In the genomic region with DNA sequence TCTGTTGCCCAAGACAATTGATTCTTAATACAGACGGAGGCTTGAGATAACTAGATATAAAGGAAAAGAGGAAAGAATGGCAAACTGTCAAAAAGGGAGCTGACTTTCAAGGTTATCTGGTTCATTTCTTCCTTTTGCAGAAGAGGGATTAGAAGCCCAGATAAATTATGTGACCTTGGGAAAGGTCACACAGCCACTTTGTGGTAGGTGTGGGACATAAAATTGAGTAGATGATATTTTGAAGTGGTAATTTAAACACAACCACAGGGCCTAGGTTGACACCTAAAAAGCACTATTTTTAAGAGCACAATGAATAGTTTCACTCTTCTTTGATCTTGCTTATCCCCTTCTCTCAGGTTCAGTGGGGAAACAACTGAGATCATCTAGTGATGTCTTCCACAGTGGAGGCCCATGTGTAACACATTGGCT, we compare ENCODE assay signal across 10 cellular contexts. TPM values are rescaled to one million over a fixed set of nuclear protein-coding genes. Genes with fewer than 3 reads are reported as not detected.
DNase-seq lines count a peak whose midpoint lies in the region; ATAC-seq and TF ChIP-seq lines count a peak whose summit lies in the region.
"Had no signal": no experiment of that assay in that cellular context is flagged by ENCODE, and none has a peak within 500 bp of the region (broad histone marks: within the 10 kb centered on the region; RNA-seq: fewer than 3 reads in every experiment).

No MANE protein-coding gene starts in this region.

- peak overlapping the region; percentile 92 for H3K27ac Mint-ChIP-seq in activated naive CD4-positive, alpha-beta T cell treated with anti-CD3 and anti-CD28 coated beads for 36 hours
- H3K27ac Mint-ChIP-seq in activated CD4-positive, alpha-beta memory T cell treated with anti-CD3 and anti-CD28 coated beads, Interleukin-2, amount 10 ng/mL, durations not matched to agents 7 days and 5 days, result peak overlapping the region; percentile 99
- H3K27ac Mint-ChIP-seq: type B pancreatic cell had no signal

- no peak for TF ChIP-seq CTCF in GM10248 (IDR thresholded peaks at IDR 0.05; ENCODE audit: control extremely low read depth, extremely low read depth, low read depth, missing control alignments)
- TF ChIP-seq CTCF in GM13977 (IDR thresholded peaks at IDR 0.05; ENCODE audit: extremely low read depth, insufficient read depth, missing control alignments), result no peak

- no peaks in the 10 kb centered on the region for H3K36me3 ChIP-seq in thymus (ENCODE audit: control insufficient read depth, insufficient read depth)
- H3K36me3 ChIP-seq: brain microvascular endothelial cell had no signal

- H3K36me3 Mint-ChIP-seq in activated naive CD4-positive, alpha-beta T cell treated with anti-CD3 and anti-CD28 coated beads for 36 hours (ENCODE audit: low read depth), result no peaks in the 10 kb centered on the region
- H3K36me3 Mint-ChIP-seq in activated CD4-positive, alpha-beta memory T cell treated with anti-CD3 and anti-CD28 coated beads, Interleukin-2, amount 10 ng/mL, durations not matched to agents 7 days and 5 days (ENCODE audit: low read depth), result peaks cover 7% of the 10 kb centered on the region
- H3K36me3 Mint-ChIP-seq: type B pancreatic cell had no signal

- no peaks in the 10 kb centered on the region for H3K9me3 Mint-ChIP-seq in activated naive CD4-positive, alpha-beta T cell treated with anti-CD3 and anti-CD28 coated beads for 36 hours
- peaks cover 5% of the 10 kb centered on the region for H3K9me3 Mint-ChIP-seq in activated CD4-positive, alpha-beta memory T cell treated with anti-CD3 and anti-CD28 coated beads, Interleukin-2, amount 10 ng/mL, durations not matched to agents 7 days and 5 days

- DNase-seq in activated naive CD4-positive, alpha-beta T cell treated with anti-CD3 and anti-CD28 coated beads for 36 hours, result peak; percentile 24
- no peak for DNase-seq in activated naive CD4-positive, alpha-beta T cell treated with anti-CD3 and anti-CD28 coated beads, Interleukin-2, amount 50 U/mL, for 16 hours
- no peak for DNase-seq in activated CD4-positive, alpha-beta memory T cell treated with anti-CD3 and anti-CD28 coated beads, Interleukin-2, amount 10 ng/mL, durations not matched to agents 7 days and 5 days
- DNase-seq in activated gamma-delta T cell treated with Interleukin-2 at 50 U/mL for 16 hours, result no peak
- DNase-seq in GM10248 (ENCODE audit: extremely low spot score), result no peak
- DNase-seq in GM13977 (ENCODE audit: low spot score), result no peak
- DNase-seq: brain microvascular endothelial cell had no signal

- H3K27ac ChIP-seq in thymus (ENCODE audit: low read depth), result peak overlapping the region; percentile 97
- H3K27ac ChIP-seq: brain microvascular endothelial cell had no signal

- peak overlapping the region; percentile 19 for H3K4me3 ChIP-seq in thymus (ENCODE audit: low read length)

- CTCF ChIA-PET in activated naive CD4-positive, alpha-beta T cell treated with anti-CD3 and anti-CD28 coated beads for 36 hours (lab: Charles Lee), result interaction anchor here (1.2 to 2.6 kb wide), 5 partner anchors 18 to 63 kb away, joined by 3 to 12 read pairs (median 5); no protein-coding TSS in a partner anchor
- CTCF ChIA-PET in activated CD4-positive, alpha-beta memory T cell treated with anti-CD3 and anti-CD28 coated beads, Interleukin-2, amount 10 ng/mL, durations not matched to agents 7 days and 5 days (lab: Charles Lee), result interaction anchor here (0.8 to 3.7 kb wide), 11 partner anchors 8 to 211 kb away, joined by 3 to 33 read pairs (median 5); no protein-coding TSS in a partner anchor
- CTCF ChIA-PET in GM10248 (lab: Yijun Ruan, JAX), result interaction anchor here (0.7 to 2.8 kb wide), 8 partner anchors 8 to 108 kb away, joined by 3 to 10 read pairs (median 4); no protein-coding TSS in a partner anchor

- H3K27me3 Mint-ChIP-seq in activated naive CD4-positive, alpha-beta T cell treated with anti-CD3 and anti-CD28 coated beads for 36 hours (ENCODE audit: low read depth), result no peaks in the 10 kb centered on the region
- no peaks in the 10 kb centered on the region for H3K27me3 Mint-ChIP-seq in activated CD4-positive, alpha-beta memory T cell treated with anti-CD3 and anti-CD28 coated beads, Interleukin-2, amount 10 ng/mL, durations not matched to agents 7 days and 5 days

- intact Hi-C loops in activated naive CD4-positive, alpha-beta T cell treated with anti-CD3 and anti-CD28 coated beads for 36 hours (cut with micrococcal nuclease), result loop anchor here (1.0 to 5.0 kb wide), 5 partner anchors 20 to 110 kb away; no protein-coding TSS in a partner anchor

- in situ Hi-C loops in GM13977 (cut with MboI; ENCODE audit: low pct_unique_long_range_greater_than_20kb, low sequenced_read_pairs, unreplicated experiment), result no loop called here

- H3K4me1 Mint-ChIP-seq in activated naive CD4-positive, alpha-beta T cell treated with anti-CD3 and anti-CD28 coated beads for 36 hours (ENCODE audit: low read depth), result peaks cover 61% of the 10 kb centered on the region
- peaks cover 50% of the 10 kb centered on the region for H3K4me1 Mint-ChIP-seq in activated CD4-positive, alpha-beta memory T cell treated with anti-CD3 and anti-CD28 coated beads, Interleukin-2, amount 10 ng/mL, durations not matched to agents 7 days and 5 days

- POLR2A ChIA-PET in activated CD4-positive, alpha-beta memory T cell treated with anti-CD3 and anti-CD28 coated beads, Interleukin-2, amount 10 ng/mL, durations not matched to agents 7 days and 5 days (lab: Charles Lee), result interaction anchor here (0.6 to 5.2 kb wide), 10 partner anchors 9 to 244 kb away, joined by 3 to 145 read pairs (median 4); a partner anchor contains a TSS
- POLR2A ChIA-PET in GM10248 (lab: Yijun Ruan, JAX), result no interaction called here

- WGBS in thymus, result 11% methylated on average over 1 of the region's 1 CpG

- no peaks in the 10 kb centered on the region for H3K9me3 ChIP-seq in thymus (ENCODE audit: control insufficient read depth)

- no peaks in the 10 kb centered on the region for H3K27me3 ChIP-seq in thymus (ENCODE audit: control insufficient read depth, insufficient read depth)
- H3K27me3 ChIP-seq: brain microvascular endothelial cell had no signal

- H3K4me1 ChIP-seq in thymus (ENCODE audit: control insufficient read depth, insufficient read depth, low read length), result peaks cover 27% of the 10 kb centered on the region

- peak overlapping the region; percentile 51 for H3K4me3 Mint-ChIP-seq in activated naive CD4-positive, alpha-beta T cell treated with anti-CD3 and anti-CD28 coated beads for 36 hours
- peak overlapping the region; percentile 74 for H3K4me3 Mint-ChIP-seq in activated CD4-positive, alpha-beta memory T cell treated with anti-CD3 and anti-CD28 coated beads, Interleukin-2, amount 10 ng/mL, durations not matched to agents 7 days and 5 days
- H3K4me3 Mint-ChIP-seq: type B pancreatic cell had no signal

- ATAC-seq in HG03095 (IDR thresholded peaks at IDR 0.05; ENCODE audit: unreplicated experiment), result peak; percentile 38

RNA-seq across cellular contexts. Expression of a gene that starts 16.9 kb away (rescaled TPM):
- total RNA-seq in activated naive CD4-positive, alpha-beta T cell treated with anti-CD3 and anti-CD28 coated beads for 36 hours, result 10 to 100 TPM; 19.5 to 21.4 TPM
- 10 to 100 TPM; 79.4 to 80.2 TPM for total RNA-seq in activated CD4-positive, alpha-beta memory T cell treated with anti-CD3 and anti-CD28 coated beads, Interleukin-2, amount 10 ng/mL, durations not matched to agents 7 days and 5 days
- polyA plus RNA-seq in thymus, result 12.7 TPM
